8 cellular contexts compared by ENCODE assay signal in genomic region chr1:145048181-145048856, GRCh38. TPM values are rescaled to one million over a fixed set of nuclear protein-coding genes. Genes with fewer than 3 reads are reported as not detected.
DNase-seq lines count a peak whose midpoint lies in the region; ATAC-seq, FAIRE-seq and TF ChIP-seq lines count a peak whose summit lies in the region.
"Not testable (repeated sequence)": the region's sequence is repeated elsewhere in the genome, so short reads cannot be mapped to it uniquely, and the experiment has no call there.
"Had no signal": no experiment of that assay in that cellular context is flagged by ENCODE, and none has a peak within 500 bp of the region (broad histone marks: within the 10 kb centered on the region; RNA-seq: fewer than 3 reads in every experiment).

No MANE protein-coding gene starts in this region.

- H2AFZ ChIP-seq in GM12878 (ENCODE audit: control insufficient read depth, low read depth, low read length), result not testable (repeated sequence)

- not testable (repeated sequence) for TF ChIP-seq EP300 in GM12878 (IDR thresholded peaks at IDR 0.05; ENCODE audit: borderline replicate concordance in 1 of 2, control insufficient read depth in 1 of 2, low read depth in 2 of 2, low read length in 2 of 2)

- H4K20me1 ChIP-seq in GM12878 (ENCODE audit: control insufficient read depth, insufficient read depth), result not testable (repeated sequence)

- intact Hi-C loops in GM12878 (cut with micrococcal nuclease; ENCODE audit: unreplicated experiment), result not testable (repeated sequence)

- H3K27me3 Mint-ChIP-seq in stimulated activated memory B cell treated with anti-CD40 and anti-IgM and Interleukin-4, amounts not matched to agents 10 μg/mL and 1 μg/mL and 100 μg/mL, for 72 hours, result not testable (repeated sequence)

- POLR2A ChIA-PET in GM12878 (lab: Charles Lee), result not testable (repeated sequence)

- not testable (repeated sequence) for H3K4me1 ChIP-seq in GM12878 (ENCODE audit: control insufficient read depth, insufficient read depth, low read length)

- H3K4me3 Mint-ChIP-seq in stimulated activated memory B cell treated with anti-CD40 and anti-IgM and Interleukin-4, amounts not matched to agents 10 μg/mL and 1 μg/mL and 100 μg/mL, for 72 hours, result not testable (repeated sequence)

- not testable (repeated sequence) for H3K4me1 Mint-ChIP-seq in stimulated activated memory B cell treated with anti-CD40 and anti-IgM and Interleukin-4, amounts not matched to agents 10 μg/mL and 1 μg/mL and 100 μg/mL, for 72 hours

- not testable (repeated sequence) for H3K4me3 ChIP-seq in GM12878

- not testable (repeated sequence) for FAIRE-seq in GM12878 (lab: Jason Lieb, UNC)

- not testable (repeated sequence) for H3K27me3 ChIP-seq in GM12878 (replicated peaks in 1 of 2; ENCODE audit: control insufficient read depth in 2 of 2, insufficient read depth in 2 of 2, low read length in 1 of 2)

- not testable (repeated sequence) for H3K36me3 ChIP-seq in GM12878 (ENCODE audit: control insufficient read depth in 2 of 2, insufficient read depth in 2 of 2, low read length in 1 of 2)

- not testable (repeated sequence) for TF ChIP-seq CTCF in GM12878 (IDR thresholded peaks at IDR 0.05 in 2 of 3, conservative IDR thresholded peaks at IDR 0.05 in 1 of 3; ENCODE audit: control insufficient read depth in 2 of 3, extremely low read depth in 1 of 3, insufficient read depth in 1 of 3, low read depth in 3 of 3, low read length in 3 of 3)

- TF ChIP-seq POLR2A in GM12878 (IDR thresholded peaks at IDR 0.05; ENCODE audit: low read depth, low read length), result not testable (repeated sequence)

- no CpG with 5 or more reads among the region's 6 CpGs for WGBS in GM12878 (ENCODE audit: insufficient coverage, insufficient replicate concordance, low lambda C conversion rate, missing lambda C conversion rate)

- in situ Hi-C loops in GM12878 (cut with MboI), result not testable (repeated sequence)

- H3K27ac ChIP-seq in GM12878 (ENCODE audit: control insufficient read depth, insufficient read depth), result not testable (repeated sequence)

- CTCF ChIA-PET in GM12878 (lab: Yijun Ruan, JAX), result not testable (repeated sequence)

- SMC1A ChIA-PET in GM12878 (lab: Charles Lee; ENCODE audit: uncharacterized antibody, unreplicated experiment), result not testable (repeated sequence)

- RAD21 ChIA-PET in GM12878 (lab: Charles Lee; ENCODE audit: unreplicated experiment), result not testable (repeated sequence)

- not testable (repeated sequence) for DNase-seq in GM12878 (ENCODE audit: low read depth, low spot score); stimulated activated naive CD8-positive, alpha-beta T cell treated with anti-CD3 and anti-CD28 coated beads, Interleukin-15, Interleukin-2, amounts not matched to agents 100 U/mL and 50 U/mL, for 24 hours

- H3K9me3 ChIP-seq in GM12878 (replicated peaks; ENCODE audit: control insufficient read depth, insufficient read depth, low read length), result not testable (repeated sequence)

- not testable (repeated sequence) for BruUV-seq in GM12878 (replicated peaks; lab: Mats Ljungman, UMichigan)

- not testable (repeated sequence) for H3K4me2 ChIP-seq in GM12878 (ENCODE audit: control insufficient read depth, insufficient read depth)

- ATAC-seq in GM18511 (IDR thresholded peaks at IDR 0.05; ENCODE audit: unreplicated experiment), result peak; percentile 26
- peak; percentile 52 for ATAC-seq in HG02610 (IDR thresholded peaks at IDR 0.05; ENCODE audit: unreplicated experiment)
- peak; percentile 46 for ATAC-seq in HG02981 (IDR thresholded peaks at IDR 0.05; ENCODE audit: unreplicated experiment)
- peak; percentile 33 for ATAC-seq in GM12878
- ATAC-seq in stimulated activated memory B cell treated with anti-CD40 and anti-IgM and Interleukin-4, amounts not matched to agents 10 μg/mL and 1 μg/mL and 100 μg/mL, for 72 hours, result peak; percentile 69
- peak; percentile 7 for ATAC-seq in stimulated activated naive CD8-positive, alpha-beta T cell treated with anti-CD3 and anti-CD28 coated beads, Interleukin-15, Interleukin-2, amounts not matched to agents 100 U/mL and 50 U/mL, for 24 hours

- TF ChIP-seq RAD21 in GM12878 (IDR thresholded peaks at IDR 0.05; ENCODE audit: insufficient read depth, low read depth, low read length), result not testable (repeated sequence)

- not testable (repeated sequence) for H3K9ac ChIP-seq in GM12878 (ENCODE audit: control insufficient read depth, insufficient read depth, low read length)

- not testable (repeated sequence) for H3K9me3 Mint-ChIP-seq in stimulated activated memory B cell treated with anti-CD40 and anti-IgM and Interleukin-4, amounts not matched to agents 10 μg/mL and 1 μg/mL and 100 μg/mL, for 72 hours

- not testable (repeated sequence) for H3K36me3 Mint-ChIP-seq in stimulated activated memory B cell treated with anti-CD40 and anti-IgM and Interleukin-4, amounts not matched to agents 10 μg/mL and 1 μg/mL and 100 μg/mL, for 72 hours

- H3K27ac Mint-ChIP-seq in stimulated activated memory B cell treated with anti-CD40 and anti-IgM and Interleukin-4, amounts not matched to agents 10 μg/mL and 1 μg/mL and 100 μg/mL, for 72 hours, result not testable (repeated sequence)

- not testable (repeated sequence) for H3K79me2 ChIP-seq in GM12878 (ENCODE audit: control insufficient read depth, insufficient read depth, low read length)

RNA-seq across cellular contexts. Expression of gene SRGAP2B, which starts 46.8 kb away (rescaled TPM):
- total RNA-seq in GM12878 (2013; cell fraction: nucleolus; rRNA removed), result 7.2 and 7.8 TPM in 2 replicates
- total RNA-seq in GM12878 (2014; rRNA removed) (2.5 and 3.4 TPM in 2 replicates), GM12878 (2014; rRNA removed; fragmentation: Illumina TruSeq; extraction: Trizol) (3.0 and 4.2 TPM in 2 replicates), GM12878 (2021) (8.2 and 8.9 TPM in 2 replicates)
- polyA plus RNA-seq in GM12878 (2011; ENCODE audit: low read depth), result 1.3 TPM
- polyA plus RNA-seq in GM12878 (2011; rRNA removed) (7.6 and 8.9 TPM in 2 replicates), GM12878 (2014; fragmentation: Illumina TruSeq; extraction: Trizol) (2.5 and 3.0 TPM in 2 replicates), GM12878 (2014; fragmentation: Nextera tagmentation; extraction: Ambion mirVana) (1 to 10 TPM; 1.2 to 1.5 TPM), GM12878 (2014; rRNA removed) (1.6 and 1.7 TPM in 2 replicates), GM12878 (2016; fragmentation: Nextera tagmentation; extraction: Ambion mirVana) (1 to 10 TPM; 3.1 to 4.4 TPM)
- polyA plus RNA-seq in GM12878 (2011; cell fraction: cytosol; rRNA removed), result 3.5 and 4.8 TPM in 2 replicates
- polyA plus RNA-seq in GM12878 (2011; cell fraction: nucleus; rRNA removed), result 5.9 and 11.1 TPM in 2 replicates
- polyA plus RNA-seq in GM12878 (2012), result 2.0 and 3.6 TPM in 2 replicates
- polyA minus RNA-seq in GM12878 (2011; rRNA and poly(A)+ RNA removed), result 7.9 and 12.2 TPM in 2 replicates
- polyA minus RNA-seq in GM12878 (2011; cell fraction: cytosol; rRNA and poly(A)+ RNA removed), result 5.8 and 8.7 TPM in 2 replicates
- polyA minus RNA-seq in GM12878 (2011; cell fraction: nucleus; rRNA and poly(A)+ RNA removed), result 8.9 and 15.9 TPM in 2 replicates

RNA-seq across cellular contexts. Expression of gene FAM72D, which starts 47.5 kb away (rescaled TPM):
- total RNA-seq in GM12878 (2013; cell fraction: nucleolus; rRNA removed), result 4.7 and 6.2 TPM in 2 replicates
- total RNA-seq in GM12878 (2014; rRNA removed) (9.1 and 10.7 TPM in 2 replicates), GM12878 (2014; rRNA removed; fragmentation: Illumina TruSeq; extraction: Trizol) (12.5 and 12.7 TPM in 2 replicates), GM12878 (2021) (8.6 and 10.4 TPM in 2 replicates)
- 2.2 TPM for polyA plus RNA-seq in GM12878 (2011; ENCODE audit: low read depth)
- polyA plus RNA-seq in GM12878 (2011; rRNA removed) (27.5 and 44.3 TPM in 2 replicates), GM12878 (2014; fragmentation: Illumina TruSeq; extraction: Trizol) (17.1 and 22.9 TPM in 2 replicates), GM12878 (2014; fragmentation: Nextera tagmentation; extraction: Ambion mirVana) (1 to 10 TPM; 4.3 to 6.7 TPM), GM12878 (2014; rRNA removed) (12.7 and 15.1 TPM in 2 replicates), GM12878 (2016; fragmentation: Nextera tagmentation; extraction: Ambion mirVana) (10 to 100 TPM; 18.4 to 19.3 TPM)
- polyA plus RNA-seq in GM12878 (2011; cell fraction: cytosol; rRNA removed), result 9.3 and 10.5 TPM in 2 replicates
- polyA plus RNA-seq in GM12878 (2011; cell fraction: nucleus; rRNA removed), result 10.4 and 11.0 TPM in 2 replicates
- 4.1 and 8.4 TPM in 2 replicates for polyA plus RNA-seq in GM12878 (2012)
- 9.1 and 9.4 TPM in 2 replicates for polyA minus RNA-seq in GM12878 (2011; rRNA and poly(A)+ RNA removed)
- polyA minus RNA-seq in GM12878 (2011; cell fraction: cytosol; rRNA and poly(A)+ RNA removed), result 1.9 and 5.2 TPM in 2 replicates
- polyA minus RNA-seq in GM12878 (2011; cell fraction: nucleus; rRNA and poly(A)+ RNA removed), result 3.0 and 4.1 TPM in 2 replicates
- total RNA-seq: CD4-positive, alpha-beta T cell; CD8-positive, alpha-beta T cell had no signal

Comparison
In these comparisons a context has a peak if more than half of its experiments do, and no peak if none do; other contexts are left out.
1. ATAC-seq: peak in every context shown above with its lines; median percentile 69 in stimulated activated memory B cell treated with anti-CD40 and anti-IgM and Interleukin-4, amounts not matched to agents 10 μg/mL and 1 μg/mL and 100 μg/mL, for 72 hours; 52 in HG02610; 46 in HG02981; 33 in GM12878; 26 in GM18511; 7 in stimulated activated naive CD8-positive, alpha-beta T cell treated with anti-CD3 and anti-CD28 coated beads, Interleukin-15, Interleukin-2, amounts not matched to agents 100 U/mL and 50 U/mL, for 24 hours.